In the genomic region with DNA sequence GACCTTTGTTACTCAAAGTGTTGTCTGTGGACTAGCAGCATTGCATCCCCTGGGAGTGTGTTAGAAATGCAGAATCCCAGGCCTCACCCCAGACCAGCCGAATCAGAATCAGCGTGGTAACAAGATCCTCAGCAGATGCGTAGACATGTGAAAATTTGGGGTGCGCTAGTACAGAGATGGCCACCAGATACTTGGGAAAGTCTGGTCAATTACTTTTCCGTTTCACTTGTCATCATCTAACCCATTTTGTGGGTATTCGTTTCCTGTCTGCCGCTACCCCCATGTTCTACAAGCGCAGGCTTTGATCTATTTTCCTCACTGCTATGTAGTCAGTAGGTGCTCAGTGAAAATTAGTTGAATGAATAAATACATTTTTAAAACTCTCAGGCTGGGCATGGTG, we compare ENCODE assay signal across 15 cellular contexts. TPM values are rescaled to one million over a fixed set of nuclear protein-coding genes. Genes with fewer than 3 reads are reported as not detected.
A peak's percentile ranks its signal among the peaks of the same experiment; 100 is the strongest.
DNase-seq lines count a peak whose midpoint lies in the region; ATAC-seq, FAIRE-seq and TF ChIP-seq lines count a peak whose summit lies in the region.
"Had no signal": no experiment of that assay in that cellular context is flagged by ENCODE, and none has a peak within 500 bp of the region (broad histone marks: within the 10 kb centered on the region; RNA-seq: fewer than 3 reads in every experiment).

No MANE protein-coding gene starts in this region.

- no peak overlapping the region for H3K4me3 ChIP-seq in effector memory CD4-positive, alpha-beta T cell (ENCODE audit: insufficient read depth, low read depth, low read length, poor library complexity, severe bottlenecking)
- H3K4me3 ChIP-seq: K562, prostate gland had no signal

- H3K9me3 Mint-ChIP-seq in activated naive CD8-positive, alpha-beta T cell treated with anti-CD3 and anti-CD28 coated beads, Interleukin-2, amount 50 U/mL, for 24 hours = no peaks in the 10 kb centered on the region

- peak overlapping the region; percentile 47 for H3K27ac Mint-ChIP-seq in activated naive CD8-positive, alpha-beta T cell treated with anti-CD3 and anti-CD28 coated beads, Interleukin-2, amount 50 U/mL, for 24 hours

- H3K36me3 ChIP-seq in effector memory CD4-positive, alpha-beta T cell (ENCODE audit: control insufficient read depth, insufficient read depth, low read length) = no peaks in the 10 kb centered on the region
- H3K36me3 ChIP-seq: prostate gland had no signal

- H3K4me1 Mint-ChIP-seq in activated naive CD8-positive, alpha-beta T cell treated with anti-CD3 and anti-CD28 coated beads, Interleukin-2, amount 50 U/mL, for 24 hours = peaks cover 30% of the 10 kb centered on the region

- no peaks in the 10 kb centered on the region for H3K4me1 ChIP-seq in effector memory CD4-positive, alpha-beta T cell (ENCODE audit: control insufficient read depth, insufficient read depth, low read length, poor library complexity, severe bottlenecking)
- H3K4me1 ChIP-seq: prostate gland had no signal

- ATAC-seq in GM19438 (IDR thresholded peaks at IDR 0.05; ENCODE audit: low read depth, unreplicated experiment) (peak; percentile 82), HG03196 (IDR thresholded peaks at IDR 0.05; ENCODE audit: unreplicated experiment) (peak; percentile 68), GM21367 (IDR thresholded peaks at IDR 0.05; ENCODE audit: unreplicated experiment) (no peak), HG02588 (IDR thresholded peaks at IDR 0.05; ENCODE audit: unreplicated experiment) (no peak)
- peak; percentile 80 for ATAC-seq in activated naive CD8-positive, alpha-beta T cell treated with anti-CD3 and anti-CD28 coated beads, Interleukin-2, amount 50 U/mL, for 24 hours
- ATAC-seq: K562 had no signal

- H3K36me3 Mint-ChIP-seq in activated naive CD8-positive, alpha-beta T cell treated with anti-CD3 and anti-CD28 coated beads, Interleukin-2, amount 50 U/mL, for 24 hours (ENCODE audit: low read depth) = no peaks in the 10 kb centered on the region

- peak; percentile 95 for FAIRE-seq in GM12891 (lab: Jason Lieb, UNC)
- FAIRE-seq: colon, K562 had no signal

- no peak for TF ChIP-seq POLR2A in GM12891 (IDR thresholded peaks at IDR 0.05; ENCODE audit: low read depth, low read length)

- H3K27me3 Mint-ChIP-seq in activated naive CD8-positive, alpha-beta T cell treated with anti-CD3 and anti-CD28 coated beads, Interleukin-2, amount 50 U/mL, for 24 hours = peaks cover 10% of the 10 kb centered on the region

- H3K27ac ChIP-seq in effector memory CD4-positive, alpha-beta T cell (ENCODE audit: insufficient read depth, low read length, poor library complexity, severe bottlenecking) = no peak overlapping the region
- H3K27ac ChIP-seq: prostate gland had no signal

- H3K4me3 Mint-ChIP-seq in activated naive CD8-positive, alpha-beta T cell treated with anti-CD3 and anti-CD28 coated beads, Interleukin-2, amount 50 U/mL, for 24 hours = no peak overlapping the region

- DNase-seq in GM12891 (ENCODE audit: insufficient read length, low spot score) (no peak), activated gamma-delta T cell treated with Interleukin-2 at 50 U/mL for 16 hours (no peak)
- no peak for DNase-seq in activated naive CD8-positive, alpha-beta T cell treated with anti-CD3 and anti-CD28 coated beads, Interleukin-2, amount 50 U/mL, for 24 hours
- DNase-seq in effector memory CD4-positive, alpha-beta T cell = no peak
- DNase-seq: activated CD4-positive, alpha-beta T cell treated with anti-CD3 and anti-CD28 coated beads for 48 hours; NCI-H1694 treated with DMSO at 0.1 percent for 48 hours; stimulated activated naive CD4-positive, alpha-beta T cell treated with Interleukin-2 at 50 U/mL for 16 hours had no signal

- H3K27me3 ChIP-seq in effector memory CD4-positive, alpha-beta T cell (replicated peaks; ENCODE audit: control insufficient read depth, insufficient read depth, low read length, poor library complexity, severe bottlenecking) = no peaks in the 10 kb centered on the region

- H3K9me3 ChIP-seq in effector memory CD4-positive, alpha-beta T cell (ENCODE audit: control insufficient read depth, low read length) = no peaks in the 10 kb centered on the region
- H3K9me3 ChIP-seq: prostate gland had no signal

TF ChIP-seq in GM12891, 5 proteins besides CTCF, POLR2A, EP300 and RAD21:
- TF ChIP-seq TAF1 (IDR thresholded peaks at IDR 0.05; ENCODE audit: low read depth, low read length) (no peak), POLR2AphosphoS5 (IDR thresholded peaks at IDR 0.05; ENCODE audit: low read depth, low read length) (no peak), SPI1 (IDR thresholded peaks at IDR 0.05; ENCODE audit: low read depth, low read length) (no peak), PAX5 (IDR thresholded peaks at IDR 0.05; ENCODE audit: insufficient read depth, low read length, severe bottlenecking) (no peak), POU2F2 (IDR thresholded peaks at IDR 0.05; ENCODE audit: low read depth, low read length) (no peak)

RNA-seq across cellular contexts. Expression of a gene that starts 33.1 kb away (rescaled TPM):
- 92.3 TPM for polyA plus RNA-seq in GM12891 (2012; ENCODE audit: low read depth, missing spikeins)

RNA-seq across cellular contexts. Expression of a gene that starts 33.8 kb away (rescaled TPM):
- 0.09 TPM for polyA plus RNA-seq in GM12891 (2012; ENCODE audit: low read depth, missing spikeins)
- polyA plus RNA-seq: fibroblast of lung, K562 had no signal

Comparison
In these comparisons a context has a peak if more than half of its experiments do, and no peak if none do; other contexts are left out.
1. ATAC-seq: peak in GM19438 (single experiment), HG03196 (single experiment) and activated naive CD8-positive, alpha-beta T cell treated with anti-CD3 and anti-CD28 coated beads, Interleukin-2, amount 50 U/mL, for 24 hours (single experiment); none in GM21367 (single experiment) and HG02588 (single experiment).